24 cellular contexts compared by ENCODE assay signal in the genomic region with DNA sequence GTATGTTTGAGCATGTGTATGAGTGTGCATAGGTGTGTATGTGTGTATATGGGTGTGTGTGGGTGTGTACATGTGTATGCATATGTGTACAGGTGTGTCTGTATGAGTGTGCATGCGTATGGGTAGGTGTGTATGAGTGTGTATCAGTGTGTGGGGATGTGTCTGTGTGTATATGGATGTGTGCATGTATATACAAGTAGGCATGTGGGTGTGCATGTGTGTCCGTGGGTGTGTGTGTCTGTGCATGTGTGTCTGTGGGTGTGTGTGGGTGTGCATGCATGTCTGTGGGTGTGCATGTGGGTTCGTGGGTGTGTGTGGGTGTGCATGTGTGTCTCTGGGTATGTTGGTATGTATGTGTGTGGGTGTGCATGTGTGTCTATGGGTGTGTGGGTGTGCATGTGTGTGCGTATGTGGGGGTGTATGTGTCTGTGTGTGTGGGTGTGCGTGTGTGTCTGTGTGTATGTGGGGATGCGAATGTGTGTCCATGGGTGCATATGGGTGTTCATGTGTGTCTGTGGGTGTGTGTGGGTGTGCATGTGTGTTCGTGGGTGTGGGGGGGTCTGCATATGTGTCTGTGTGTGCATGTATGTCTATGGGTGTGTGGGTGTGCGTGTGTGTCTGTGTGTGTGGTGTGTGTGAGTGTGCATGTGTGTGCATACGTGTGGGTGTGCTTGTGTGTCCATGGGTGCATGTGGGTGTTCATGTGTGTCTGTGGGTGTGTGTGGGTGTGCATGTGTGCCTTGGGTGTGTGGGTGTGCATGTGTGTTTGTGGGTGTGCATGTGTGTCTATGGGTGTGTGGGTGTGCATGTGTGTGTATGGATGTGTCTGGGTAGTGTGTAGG. TPM values are rescaled to one million over a fixed set of nuclear protein-coding genes. Genes with fewer than 3 reads are reported as not detected.
"Had no signal": no experiment of that assay in that cellular context is flagged by ENCODE, and none has a peak within 500 bp of the region (broad histone marks: within the 10 kb centered on the region; RNA-seq: fewer than 3 reads in every experiment).

No MANE protein-coding gene starts in this region.

- DNase-seq: activated B cell treated with CpG ODN at 0.5 μM for 24 hours; activated CD4-positive, alpha-beta T cell treated with anti-CD3 and anti-CD28 coated beads for 1 hour; activated CD4-positive, alpha-beta T cell treated with anti-CD3 and anti-CD28 coated beads, Interleukin-2, amount 10 ng/mL, durations not matched to agents 24 days and 14 days; activated CD4-positive, alpha-beta T cell treated with anti-CD3 and anti-CD28 coated beads, Interleukin-2, amount 50 U/mL, for 48 hours; activated effector memory CD4-positive, alpha-beta T cell treated with anti-CD3 and anti-CD28 coated beads, Interleukin-2, amount 50 U/mL, for 16 hours; activated naive CD4-positive, alpha-beta T cell treated with anti-CD3 and anti-CD28 coated beads for 36 hours; activated T-cell treated with anti-CD3 and anti-CD28 coated beads, Interleukin-2, amount 50 U/mL, for 4 hours; adrenal gland; anterior cingulate cortex; Karpas-422; MM.1S; NCI-H1105; NCI-H1436; NCI-H1694 treated with DMSO at 0.1 percent for 48 hours; NCI-H2029 treated with DMSO at 0.1 percent for 48 hours; NCI-H345; NCI-H510A; NCI-H526 treated with DMSO at 0.1 percent for 48 hours; NCI-H82; SIG-M5; T-cell had no signal

- H3K4me1 ChIP-seq: adrenal gland had no signal

- H3K27me3 ChIP-seq: adrenal gland had no signal

- H3K4me3 ChIP-seq: adrenal gland had no signal

- H3K9me3 ChIP-seq: adrenal gland had no signal

- H3K27ac ChIP-seq: adrenal gland had no signal

- H3K36me3 ChIP-seq: adrenal gland had no signal

- ATAC-seq: activated T-cell treated with anti-CD3 and anti-CD28 coated beads, Interleukin-2, amount 50 U/mL, for 4 hours; T-cell had no signal

RNA-seq across cellular contexts. Expression of a gene that starts 20.6 kb away (rescaled TPM):
- total RNA-seq: activated B cell treated with CpG ODN at 0.5 μM for 24 hours; activated CD4-positive, alpha-beta T cell treated with anti-CD3 and anti-CD28 coated beads, Interleukin-2, amount 10 ng/mL, durations not matched to agents 24 days and 14 days; activated naive CD4-positive, alpha-beta T cell treated with anti-CD3 and anti-CD28 coated beads for 36 hours; activated T-cell treated with anti-CD3 and anti-CD28 coated beads, Interleukin-2, amount 50 U/mL, for 4 hours; OCI-LY7; RPMI7951; T-cell; T-helper 2 cell treated with Interferon-gamma antibody and Interleukin-4, amounts not matched to agents 100 ng/mL and 5 ng/mL, for 36 hours had no signal
